In the genomic region with DNA sequence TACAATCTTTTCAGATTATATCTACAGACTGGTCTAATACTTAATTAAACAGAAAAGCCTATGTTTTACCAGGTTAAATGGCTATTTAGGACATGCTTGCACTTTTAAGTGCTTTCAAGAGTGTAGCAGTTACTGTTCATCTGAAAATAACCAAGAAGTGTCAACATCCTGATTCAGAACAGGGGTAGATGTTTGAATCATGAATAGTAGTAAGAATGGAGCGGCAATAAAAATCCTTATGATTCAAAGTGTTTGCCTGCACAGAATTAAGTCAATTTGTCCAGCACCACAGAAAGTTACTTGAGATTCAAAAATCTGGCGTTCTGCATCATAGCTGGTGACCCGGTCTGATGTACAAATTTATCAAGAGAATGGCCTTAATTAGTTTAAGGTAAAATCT, we compare ENCODE assay signal across 22 cellular contexts. TPM values are rescaled to one million over a fixed set of nuclear protein-coding genes. Genes with fewer than 3 reads are reported as not detected.
"Had no signal": no experiment of that assay in that cellular context is flagged by ENCODE, and none has a peak within 500 bp of the region (broad histone marks: within the 10 kb centered on the region; RNA-seq: fewer than 3 reads in every experiment).

No MANE protein-coding gene starts in this region.

- H3K9me3 Mint-ChIP-seq: naive thymus-derived CD8-positive, alpha-beta T cell had no signal

- H3K27ac Mint-ChIP-seq: naive thymus-derived CD8-positive, alpha-beta T cell had no signal

- H3K27ac ChIP-seq: epithelial cell of prostate, esophagus muscularis mucosa, gastrocnemius medialis, neutrophil, skin epidermis, stomach, thoracic aorta, transverse colon had no signal

- H3K4me3 ChIP-seq: dorsolateral prefrontal cortex, esophagus muscularis mucosa, gastrocnemius medialis, mucosa of descending colon, skin epidermis, stomach, thoracic aorta, transverse colon had no signal

- H3K9me3 ChIP-seq: esophagus muscularis mucosa, gastrocnemius medialis, mucosa of descending colon, neutrophil, stomach, thoracic aorta, transverse colon had no signal

- FAIRE-seq: endometrium had no signal

- H3K4me1 ChIP-seq: esophagus muscularis mucosa, gastrocnemius medialis, stomach, transverse colon had no signal

- H3K4me3 Mint-ChIP-seq: naive thymus-derived CD8-positive, alpha-beta T cell had no signal

- H3K36me3 ChIP-seq: esophagus muscularis mucosa, gastrocnemius medialis, neutrophil, stomach, thoracic aorta, transverse colon had no signal

- DNase-seq: cortex of kidney; dorsolateral prefrontal cortex; effector CD8-positive, alpha-beta T cell; gastrocnemius medialis; islet precursor cell; mammary epithelial cell; mucosa of descending colon; naive thymus-derived CD8-positive, alpha-beta T cell; posterior cingulate gyrus; stimulated activated CD4-positive, alpha-beta T cell treated with anti-CD3 and anti-CD28 coated beads, Interleukin-12 subunit alpha, Interleukin-12 subunit beta, amount 100 ng/mL, for 4 hours; stimulated activated naive CD4-positive, alpha-beta T cell; stomach; substantia nigra; transverse colon had no signal

- H3K4me1 Mint-ChIP-seq: naive thymus-derived CD8-positive, alpha-beta T cell had no signal

- ATAC-seq: gastrocnemius medialis; left lobe of liver; mucosa of descending colon; naive thymus-derived CD8-positive, alpha-beta T cell; sciatic nerve had no signal

- H3K27me3 ChIP-seq: dorsolateral prefrontal cortex, esophagus muscularis mucosa, gastrocnemius medialis, stomach, transverse colon had no signal

- H3K36me3 Mint-ChIP-seq: naive thymus-derived CD8-positive, alpha-beta T cell had no signal

RNA-seq across cellular contexts. Expression of a gene that starts 48.3 kb away (rescaled TPM):
- total RNA-seq: naive thymus-derived CD8-positive, alpha-beta T cell had no signal
- polyA plus RNA-seq: naive thymus-derived CD8-positive, alpha-beta T cell had no signal
